8 cellular contexts compared by ENCODE assay signal in genomic region chr1:16243936-16244649, GRCh38. TPM values are rescaled to one million over a fixed set of nuclear protein-coding genes. Genes with fewer than 3 reads are reported as not detected.
DNase-seq lines count a peak whose midpoint lies in the region; ATAC-seq, FAIRE-seq and TF ChIP-seq lines count a peak whose summit lies in the region.

No MANE protein-coding gene starts in this region.

- peak; percentile 84 for ATAC-seq in central memory CD8-positive, alpha-beta T cell (replicated peaks; ENCODE audit: extremely low read depth, poor library complexity, severe bottlenecking)
- ATAC-seq in left lung: peak; percentile 86
- ATAC-seq in GM18519 (IDR thresholded peaks at IDR 0.05; ENCODE audit: low FRiP score, unreplicated experiment): no peak

- TF ChIP-seq CTCF in left lung (IDR thresholded peaks at IDR 0.05): peak; percentile 74 to 75

- DNase-seq in AG20443 (ENCODE audit: low spot score) (peak; percentile 85), H54 (ENCODE audit: insufficient read length, low spot score) (peak; percentile 60), NCI-H460 (ENCODE audit: extremely low read depth, low read depth) (peak; percentile 68), left lung (peak in 1 of 2 donors; percentile 62)
- DNase-seq in activated CD4-positive, CD25-positive, alpha-beta regulatory T cell treated with anti-CD3 and anti-CD28 coated beads, Interleukin-2, amount 50 U/mL, for 72 hours: peak; percentile 77
- DNase-seq in central memory CD8-positive, alpha-beta T cell (ENCODE audit: low spot score in 2 of 2): peak; percentile 65
- DNase-seq in stimulated activated CD4-positive, alpha-beta T cell treated with anti-CD3 and anti-CD28 coated beads, Interleukin-4, amount 100 ng/mL, for 24 hours: peak; percentile 80

- H3K4me3 ChIP-seq in left lung: no peak overlapping the region

- H3K9me3 ChIP-seq in left lung: no peaks in the 10 kb centered on the region

- peaks cover 14 to 19% of the 10 kb centered on the region in 2 donors for H3K4me1 ChIP-seq in left lung

- no peak overlapping the region for H3K4me3 Mint-ChIP-seq in central memory CD8-positive, alpha-beta T cell

- intact Hi-C loops in left lung (cut with DNase I): loop anchor here in 1 of 2 donors (5.0 kb wide), 2 partner anchors 57 to 172 kb away; partner anchors contain the start of gene FAM131C

- peaks cover 0 to 9% of the 10 kb centered on the region in 2 donors for H3K36me3 ChIP-seq in left lung

- H3K27me3 ChIP-seq in left lung: no peaks in the 10 kb centered on the region

- FAIRE-seq in H54 (lab: Jason Lieb, UNC): no peak

- no peak overlapping the region for H3K27ac Mint-ChIP-seq in central memory CD8-positive, alpha-beta T cell (ENCODE audit: low read depth)

- peaks cover 3% of the 10 kb centered on the region for H3K4me1 Mint-ChIP-seq in central memory CD8-positive, alpha-beta T cell

- peaks cover 11% of the 10 kb centered on the region for H3K36me3 Mint-ChIP-seq in central memory CD8-positive, alpha-beta T cell (ENCODE audit: insufficient read depth)

- no peaks in the 10 kb centered on the region for H3K9me3 Mint-ChIP-seq in central memory CD8-positive, alpha-beta T cell

- no peaks in the 10 kb centered on the region for H3K27me3 Mint-ChIP-seq in central memory CD8-positive, alpha-beta T cell

- H3K27ac ChIP-seq in left lung: no peak overlapping the region

- no peak for TF ChIP-seq POLR2A in H54 (IDR thresholded peaks at IDR 0.05; ENCODE audit: low read depth, low read length)

RNA-seq across cellular contexts. Expression of gene CPLANE2, which starts 7.1 kb away (rescaled TPM):
- total RNA-seq in NCI-H460 (2014; rRNA removed; shearing (Covaris generic)): 3.9 and 4.0 TPM in 2 replicates
- 6.5 and 10.1 TPM in 2 replicates for polyA plus RNA-seq in NCI-H460 (2014; cell fraction: nucleus; rRNA removed)
- 1 to 10 TPM; 5.6 to 8.9 TPM for total RNA-seq in left lung

RNA-seq across cellular contexts. Expression of gene ARHGEF19, which starts 31.6 kb away (rescaled TPM):
- total RNA-seq in NCI-H460 (2014; rRNA removed; shearing (Covaris generic)): 6.1 and 6.3 TPM in 2 replicates
- polyA plus RNA-seq in NCI-H460 (2014; cell fraction: nucleus; rRNA removed): 22.1 and 29.6 TPM in 2 replicates
- total RNA-seq in left lung: 10 to 100 TPM; 10.4 to 13.1 TPM
